2 cellular contexts compared by ENCODE assay signal in genomic region chr1:113756461-113756860, GRCh38.
TF ChIP-seq lines count a peak whose summit lies in the region.

No MANE protein-coding gene starts in this region.

TF ChIP-seq in IMR-90, 13 proteins besides CTCF, POLR2A, EP300 and RAD21:
- no peak for TF ChIP-seq MAFK (IDR thresholded peaks at IDR 0.05; ENCODE audit: low read depth, low read length)
- TF ChIP-seq BHLHE40 (IDR thresholded peaks at IDR 0.05; ENCODE audit: low read depth, low read length) = no peak
- no peak for TF ChIP-seq CEBPB (IDR thresholded peaks at IDR 0.05; ENCODE audit: low read depth, low read length)
- no peak for TF ChIP-seq RFX5 (IDR thresholded peaks at IDR 0.05; ENCODE audit: low read depth, low read length)
- no peak for TF ChIP-seq RCOR1 (IDR thresholded peaks at IDR 0.05; ENCODE audit: insufficient replicate concordance, low read length)
- TF ChIP-seq MAZ (IDR thresholded peaks at IDR 0.05; ENCODE audit: borderline replicate concordance, low read depth, low read length) = no peak
- TF ChIP-seq FOS (IDR thresholded peaks at IDR 0.05; ENCODE audit: low read depth, low read length) = no peak
- no peak for TF ChIP-seq ELK1 (IDR thresholded peaks at IDR 0.05; ENCODE audit: borderline replicate concordance, low read depth, low read length)
- no peak for TF ChIP-seq NFE2L2 (IDR thresholded peaks at IDR 0.05; ENCODE audit: low read depth, low read length)
- TF ChIP-seq USF2 (IDR thresholded peaks at IDR 0.05; ENCODE audit: low read depth, low read length) = no peak
- TF ChIP-seq MXI1 (IDR thresholded peaks at IDR 0.05; ENCODE audit: borderline replicate concordance, low read depth, low read length) = no peak

TF ChIP-seq in K562, 482 proteins besides CTCF, POLR2A, EP300 and RAD21:
- no peak for TF ChIP-seq ZBTB34 (CRISPR knock-in tag; IDR thresholded peaks at IDR 0.05)
- TF ChIP-seq USF2 (CRISPR knock-in tag; IDR thresholded peaks at IDR 0.05) = no peak
- TF ChIP-seq MCM3 (IDR thresholded peaks at IDR 0.05) = no peak
- TF ChIP-seq RFX1 (IDR thresholded peaks at IDR 0.05) = peak; percentile 53; the same call in 1 of the 2 replicates
- TF ChIP-seq ZNF277 (CRISPR knock-in tag; IDR thresholded peaks at IDR 0.05; ENCODE audit: borderline replicate concordance) = no peak
- TF ChIP-seq ARID3A (IDR thresholded peaks at IDR 0.05; ENCODE audit: borderline replicate concordance, low read depth, low read length) = no peak
- no peak for TF ChIP-seq PATZ1 (CRISPR knock-in tag; IDR thresholded peaks at IDR 0.05; ENCODE audit: borderline replicate concordance)
- no peak for TF ChIP-seq ZNF224 (CRISPR knock-in tag; IDR thresholded peaks at IDR 0.05)
